8 cellular contexts compared by ENCODE assay signal in genomic region chr19:45863840-45864628, GRCh38. TPM values are rescaled to one million over a fixed set of nuclear protein-coding genes. Genes with fewer than 3 reads are reported as not detected.
DNase-seq lines count a peak whose midpoint lies in the region; ATAC-seq and TF ChIP-seq lines count a peak whose summit lies in the region.

TSS of gene FOXA3 (plus strand) at chr19:45864326. CDS start at chr19:45864457, 131 bp downstream.

- DNase-seq in DMS53 (lab: John Stamatoyannopoulos, UW) (peak; percentile 92), HEK293T (ENCODE audit: extremely low spot score) (peak; percentile 71), RPMI7951 (ENCODE audit: low read depth) (peak; percentile 40), NCI-H1092 treated with DMSO at 0.1 percent for 48 hours (lab: John Stamatoyannopoulos, UW) (no peak)
- DNase-seq in activated naive CD8-positive, alpha-beta T cell treated with anti-CD3 and anti-CD28 coated beads, Interleukin-2, amount 10 ng/mL, durations not matched to agents 7 days and 5 days: peak; percentile 78

- H3K4me3 ChIP-seq in iPS-11a (ENCODE audit: low read depth, low read length) (peak within 1 kb of the TSS; percentile 88), skin epidermis (peak within 1 kb of the TSS; percentile 67 to 97 (median 92))

- H3K4me3 Mint-ChIP-seq in activated naive CD8-positive, alpha-beta T cell treated with anti-CD3 and anti-CD28 coated beads, Interleukin-2, amount 10 ng/mL, durations not matched to agents 7 days and 5 days: peak within 1 kb of the TSS; percentile 91

- peak within 1 kb of the TSS; percentile 97 for H3K27ac Mint-ChIP-seq in activated naive CD8-positive, alpha-beta T cell treated with anti-CD3 and anti-CD28 coated beads, Interleukin-2, amount 10 ng/mL, durations not matched to agents 7 days and 5 days

- ATAC-seq in activated naive CD8-positive, alpha-beta T cell treated with anti-CD3 and anti-CD28 coated beads, Interleukin-2, amount 10 ng/mL, durations not matched to agents 7 days and 5 days (ENCODE audit: low read depth): peak; percentile 19
- no peak for ATAC-seq in HG03520 (IDR thresholded peaks at IDR 0.05; ENCODE audit: unreplicated experiment)

- peaks cover 16% of the 10 kb centered on the region for H3K4me1 Mint-ChIP-seq in activated naive CD8-positive, alpha-beta T cell treated with anti-CD3 and anti-CD28 coated beads, Interleukin-2, amount 10 ng/mL, durations not matched to agents 7 days and 5 days

- H3K27me3 Mint-ChIP-seq in activated naive CD8-positive, alpha-beta T cell treated with anti-CD3 and anti-CD28 coated beads, Interleukin-2, amount 10 ng/mL, durations not matched to agents 7 days and 5 days: peaks cover 39% of the 10 kb centered on the region

- H3K36me3 Mint-ChIP-seq in activated naive CD8-positive, alpha-beta T cell treated with anti-CD3 and anti-CD28 coated beads, Interleukin-2, amount 10 ng/mL, durations not matched to agents 7 days and 5 days: peaks cover 3% of the 10 kb centered on the region

- peak within 1 kb of the TSS in 2 of 21 experiments; percentile 94 to 95 for H3K27ac ChIP-seq in skin epidermis

- CTCF ChIA-PET in HEK293T (lab: Yijun Ruan, JAX): interaction anchor here (0.5 to 1.8 kb wide), 6 partner anchors 19 to 227 kb away, joined by 3 to 7 read pairs (median 3); no protein-coding TSS in a partner anchor

- POLR2A ChIA-PET in HEK293T (lab: Yijun Ruan, JAX): interaction anchor here (0.6 to 2.9 kb wide), 23 partner anchors 9 to 171 kb away, joined by 3 to 30 read pairs (median 6); partner anchors contain the start of genes CCDC61, IRF2BP1, MYPOP and QPCTL
- POLR2A ChIA-PET in activated naive CD8-positive, alpha-beta T cell treated with anti-CD3 and anti-CD28 coated beads, Interleukin-2, amount 10 ng/mL, durations not matched to agents 7 days and 5 days (lab: Charles Lee): interaction anchor here (0.9 to 4.0 kb wide), 7 partner anchors 13 to 172 kb away, joined by 3 to 30 read pairs (median 3); partner anchors contain the start of genes CCDC61, IRF2BP1, QPCTL and SIX5

- no peaks in the 10 kb centered on the region for H3K9me3 Mint-ChIP-seq in activated naive CD8-positive, alpha-beta T cell treated with anti-CD3 and anti-CD28 coated beads, Interleukin-2, amount 10 ng/mL, durations not matched to agents 7 days and 5 days

TF ChIP-seq in HEK293T, 16 proteins besides CTCF, POLR2A, EP300 and RAD21:
- TF ChIP-seq ELF4 (IDR thresholded peaks at IDR 0.05): no peak
- no peak for TF ChIP-seq BHLHE40 (IDR thresholded peaks at IDR 0.05; ENCODE audit: borderline replicate concordance)
- TF ChIP-seq FOXM1 (IDR thresholded peaks at IDR 0.05; ENCODE audit: borderline replicate concordance): 0 out of 2 replicates have a peak, but pooled peaks have one; percentile 30
- no peak for TF ChIP-seq SUZ12 (IDR thresholded peaks at IDR 0.05)

RNA-seq across cellular contexts. Expression of gene FOXA3, which starts in this region (rescaled TPM):
- total RNA-seq in RPMI7951 (2014; rRNA removed; shearing (Covaris generic)): not detected in 2 replicates
- total RNA-seq in activated naive CD8-positive, alpha-beta T cell treated with anti-CD3 and anti-CD28 coated beads, Interleukin-2, amount 10 ng/mL, durations not matched to agents 7 days and 5 days: not detected

Comparison
In these comparisons a context has a peak if more than half of its experiments do, and no peak if none do; other contexts are left out.
1. Peak in DNase-seq in RPMI7951; RNA of the gene not detected or under 1 TPM.
2. Peak in DNase-seq and ATAC-seq in activated naive CD8-positive, alpha-beta T cell treated with anti-CD3 and anti-CD28 coated beads, Interleukin-2, amount 10 ng/mL, durations not matched to agents 7 days and 5 days; RNA of the gene not detected or under 1 TPM.